In the genomic region with DNA sequence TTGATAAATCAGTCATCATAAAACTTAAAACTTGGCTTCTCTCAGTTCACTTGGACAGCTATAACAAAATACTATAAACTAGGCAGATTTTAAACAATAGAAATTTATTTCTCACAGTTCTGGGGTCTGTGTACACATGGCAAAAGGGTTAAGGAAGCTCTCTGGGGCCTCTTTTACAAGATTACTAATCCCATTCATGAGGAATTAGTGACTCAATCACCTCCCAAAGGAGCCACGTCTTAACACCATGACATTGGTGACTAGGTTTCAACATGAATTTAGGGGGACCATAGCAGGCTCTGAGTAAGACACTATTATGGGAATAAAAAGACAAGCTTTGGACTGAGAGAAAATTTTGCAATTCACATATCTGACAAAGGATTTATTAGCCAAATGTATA, we compare ENCODE assay signal across 21 cellular contexts.
"Had no signal": no experiment of that assay in that cellular context is flagged by ENCODE, and none has a peak within 500 bp of the region (broad histone marks: within the 10 kb centered on the region; RNA-seq: fewer than 3 reads in every experiment).

No MANE protein-coding gene starts in this region.

- H3K27me3 Mint-ChIP-seq: T-cell had no signal

- H3K9ac ChIP-seq: KMS-11, SK-N-SH had no signal

- H3K27ac ChIP-seq: KMS-11, RWPE1 had no signal

- H3K27ac Mint-ChIP-seq: IgD-negative memory B cell, T-cell had no signal

- H3K4me3 ChIP-seq: K562 had no signal

- H3K4me2 ChIP-seq: KMS-11, SK-N-SH had no signal

- H3K4me1 Mint-ChIP-seq: IgD-negative memory B cell, T-cell had no signal

- DNase-seq: MV-4-11, NCI-H1048, NCI-H1105, NCI-H1417, NCI-H1436 treated with DMSO at 0.1 percent for 48 hours, NCI-H1694, NCI-H187 treated with DMSO at 0.1 percent for 48 hours, NCI-H2029 treated with DMSO at 0.1 percent for 48 hours, NCI-H2171 treated with DMSO at 0.1 percent for 48 hours, NCI-H345, NCI-H446 treated with DMSO at 0.1 percent for 48 hours, NCI-H510A treated with DMSO at 0.1 percent for 48 hours, NCI-H526, SHP77, SK-N-SH, SW 1271, T-cell had no signal

- H3K36me3 Mint-ChIP-seq: IgD-negative memory B cell, T-cell had no signal

- H3K4me3 Mint-ChIP-seq: IgD-negative memory B cell, T-cell had no signal

- ATAC-seq: K562, T-cell had no signal
